19 cellular contexts compared by ENCODE assay signal in the genomic region with DNA sequence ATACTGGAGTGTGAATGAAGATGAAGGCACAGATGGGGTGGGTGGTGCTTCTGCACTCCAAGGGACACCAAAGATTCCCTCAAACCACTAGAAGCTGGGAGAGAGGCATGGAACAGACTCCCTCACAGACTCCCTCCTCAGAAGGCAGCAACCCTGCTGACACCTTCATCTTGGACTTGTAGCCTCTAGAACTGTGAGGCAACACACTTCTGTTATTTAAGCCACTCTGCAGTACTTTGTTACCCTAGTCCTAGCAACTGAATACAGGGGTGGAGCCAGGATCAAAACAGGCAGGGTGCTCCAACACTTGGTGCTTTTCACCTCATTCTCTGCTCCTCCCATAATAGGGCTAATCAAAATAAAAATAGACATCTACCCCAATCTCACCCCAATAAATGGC. TPM values are rescaled to one million over a fixed set of nuclear protein-coding genes. Genes with fewer than 3 reads are reported as not detected.
DNase-seq lines count a peak whose midpoint lies in the region; ATAC-seq, FAIRE-seq and TF ChIP-seq lines count a peak whose summit lies in the region.
"Had no signal": no experiment of that assay in that cellular context is flagged by ENCODE, and none has a peak within 500 bp of the region (broad histone marks: within the 10 kb centered on the region; RNA-seq: fewer than 3 reads in every experiment).

No MANE protein-coding gene starts in this region.

- TF ChIP-seq CTCF in cardiac muscle cell (IDR thresholded peaks at IDR 0.05; ENCODE audit: low read depth, low read length) = no peak
- no peak for TF ChIP-seq CTCF in K562 (IDR thresholded peaks at IDR 0.05 in 2 of 3, conservative IDR thresholded peaks at IDR 0.05 in 1 of 3; ENCODE audit: insufficient read depth in 2 of 3, low read depth in 1 of 3, low read length in 3 of 3)
- no peak for TF ChIP-seq CTCF in nephron (IDR thresholded peaks at IDR 0.05; ENCODE audit: unreplicated experiment in 3 of 3)

- H3K27ac ChIP-seq in cardiac muscle cell (peak overlapping the region; percentile 34), right cardiac atrium (ENCODE audit: low read length) (no peak overlapping the region), K562 (ENCODE audit: extremely low read depth, low read depth, low read length) (peak overlapping the region; percentile 57)
- H3K27ac ChIP-seq: SK-N-MC had no signal

- in situ Hi-C loops in K562 (cut with MboI) = no loop called here

- BruUV-seq in K562 (replicated peaks; lab: Mats Ljungman, UMichigan) = no TSS peak

- peaks cover 6% of the 10 kb centered on the region for H3K27me3 Mint-ChIP-seq in nephron (ENCODE audit: low read depth)

- H2AFZ ChIP-seq in K562 (ENCODE audit: low read depth, low read length) = peak overlapping the region; percentile 75

- intact Hi-C loops in right cardiac atrium (cut with DNase I) (no loop called here), K562 (cut with micrococcal nuclease) (no loop called here)

- CTCF ChIA-PET in K562 (lab: Yijun Ruan, JAX; ENCODE audit: low intra/inter-chr PET ratio) = no interaction called here

- DNase-seq in cardiac muscle cell (ENCODE audit: low read depth in 1 of 2, low spot score in 1 of 2) (no peak), right cardiac atrium (no peak), K562 (ENCODE audit: extremely low read depth in 1 of 4, low spot score in 3 of 4) (peak in 1 of 4 experiments; percentile 31), NCI-H446 (lab: John Stamatoyannopoulos, UW) (no peak)
- DNase-seq in stimulated activated naive CD4-positive, alpha-beta T cell (lab: John Stamatoyannopoulos, UW) = no peak
- DNase-seq: DND-41, HFFc6, MV-4-11, NCI-H1694 treated with DMSO at 0.1 percent for 48 hours, NCI-H2107, NCI-H510A treated with DMSO at 0.1 percent for 48 hours, NCI-H774, SHP77 had no signal

- no peaks in the 10 kb centered on the region for H3K36me3 Mint-ChIP-seq in nephron (ENCODE audit: low read depth)

- H3K9me1 ChIP-seq in K562 (ENCODE audit: control insufficient read depth, insufficient read depth, low read length) = no peaks in the 10 kb centered on the region

- H3K4me2 ChIP-seq in K562 (ENCODE audit: insufficient read depth, low read length) = peak overlapping the region; percentile 86

- H3K4me1 Mint-ChIP-seq in nephron = peaks cover 21% of the 10 kb centered on the region

- no peak for FAIRE-seq in K562 (lab: Jason Lieb, UNC)
- FAIRE-seq: A204.1, H54, HTR-8/SVneo had no signal

- H3K4me3 ChIP-seq in cardiac muscle cell (no peak overlapping the region), right cardiac atrium (ENCODE audit: low read length) (no peak overlapping the region), K562 (no peak overlapping the region)
- H3K4me3 ChIP-seq: SK-N-MC had no signal

- H3K27ac Mint-ChIP-seq in nephron = no peak overlapping the region
- H3K27ac Mint-ChIP-seq: HFFc6 had no signal

- H3K4me3 Mint-ChIP-seq in nephron = peak overlapping the region in 2 of 3 experiments; percentile 20 to 93
- H3K4me3 Mint-ChIP-seq: HFFc6 had no signal

- TF ChIP-seq RAD21 in K562 (CRISPR knock-in tag; conservative IDR thresholded peaks at IDR 0.05 in 1 of 2, IDR thresholded peaks at IDR 0.05 in 1 of 2) = no peak

- H3K9me3 Mint-ChIP-seq in nephron = no peaks in the 10 kb centered on the region

- TF ChIP-seq POLR2A in K562 (conservative IDR thresholded peaks at IDR 0.05) = no peak

- H3K36me3 ChIP-seq in cardiac muscle cell (no peaks in the 10 kb centered on the region), K562 (ENCODE audit: control insufficient read depth, insufficient read depth, low read length) (peaks cover 15% of the 10 kb centered on the region)

- H3K79me2 ChIP-seq in K562 (ENCODE audit: control insufficient read depth, insufficient read depth, low read length) = peaks cover 29% of the 10 kb centered on the region

- H3K9me3 ChIP-seq in cardiac muscle cell (ENCODE audit: low read depth) (no peaks in the 10 kb centered on the region), right cardiac atrium (ENCODE audit: control insufficient read depth, low read length) (no peaks in the 10 kb centered on the region), K562 (replicated peaks; ENCODE audit: control insufficient read depth, insufficient read depth, low read depth, low read length) (peaks cover 3% of the 10 kb centered on the region; the same call in 1 of the 2 replicates)

- peak overlapping the region in 1 of 2 experiments; percentile 34; a peak in 2 of 4 replicates for H3K9ac ChIP-seq in K562 (ENCODE audit: insufficient read depth in 1 of 2, low read depth in 2 of 2, low read length in 2 of 2)

- POLR2A ChIA-PET in K562 (lab: Yijun Ruan, JAX) = interaction anchor here (0.6 to 1.0 kb wide), 2 partner anchors 22 to 294 kb away, joined by 3 read pairs; no protein-coding TSS in a partner anchor

- H3K4me1 ChIP-seq in cardiac muscle cell (ENCODE audit: low read depth) (peaks cover 35% of the 10 kb centered on the region), right cardiac atrium (ENCODE audit: control insufficient read depth, insufficient read depth, low read length) (no peaks in the 10 kb centered on the region), K562 (replicated peaks in 1 of 2; ENCODE audit: control insufficient read depth in 2 of 2, insufficient read depth in 2 of 2, low read length in 2 of 2) (peaks cover 11 to 23% of the 10 kb centered on the region in 2 experiments; a peak in 4 of 5 replicates)

- no peak for TF ChIP-seq EP300 in K562 (IDR thresholded peaks at IDR 0.05; ENCODE audit: low read length)

- ATAC-seq in right cardiac atrium (no peak), K562 (no peak), HG03469 (IDR thresholded peaks at IDR 0.05; ENCODE audit: unreplicated experiment) (no peak)

- H3K27me3 ChIP-seq in cardiac muscle cell (no peaks in the 10 kb centered on the region), right cardiac atrium (ENCODE audit: control insufficient read depth, insufficient read depth) (no peaks in the 10 kb centered on the region), K562 (ENCODE audit: control insufficient read depth in 2 of 2, insufficient read depth in 2 of 2, low read length in 2 of 2) (no peaks in the 10 kb centered on the region)

- no peaks in the 10 kb centered on the region for H4K20me1 ChIP-seq in K562 (replicated peaks; ENCODE audit: control insufficient read depth, insufficient read depth, low read length)

RNA-seq across cellular contexts. Expression of gene GSTO1, which starts 2.3 kb away (rescaled TPM):
- total RNA-seq in cardiac muscle cell = 80.5 and 111 TPM in 2 replicates
- 245 and 260 TPM in 2 replicates for polyA plus RNA-seq in cardiac muscle cell
- 100 to 1,000 TPM; 164 to 220 (median 198) TPM for total RNA-seq in right cardiac atrium
- polyA plus RNA-seq in right cardiac atrium = 351 TPM
- 31.7 and 33.4 TPM in 2 replicates for total RNA-seq in K562 (2011; cell fraction: chromatin; rRNA removed; ENCODE audit: low replicate concordance)
- total RNA-seq in K562 (2011; cell fraction: nucleolus; rRNA removed) = 55.9 and 65.0 TPM in 2 replicates
- 52.1 and 63.5 TPM in 2 replicates for total RNA-seq in K562 (2011; cell fraction: nucleoplasm; rRNA removed)
- 221 and 225 TPM in 2 replicates for total RNA-seq in K562 (2014; rRNA removed)
- total RNA-seq in K562 (2014; rRNA removed; fragmentation: Illumina TruSeq; extraction: Trizol) = 237 and 280 TPM in 2 replicates
- 195 and 204 TPM in 2 replicates for total RNA-seq in K562 (2015; rRNA removed; fragmentation: Illumina TruSeq; extraction: Trizol)
- total RNA-seq in K562 (2021) = 252 and 275 TPM in 2 replicates
- 401 and 592 TPM in 2 replicates for polyA plus RNA-seq in K562 (2011; rRNA removed)
- 146 and 208 TPM in 2 replicates for polyA plus RNA-seq in K562 (2011; cell fraction: cytosol; rRNA removed)
- polyA plus RNA-seq in K562 (2011; cell fraction: nucleus; rRNA removed) = 83.6 and 116 TPM in 2 replicates
- 188 and 273 TPM in 2 replicates for polyA plus RNA-seq in K562 (2012)
- polyA plus RNA-seq in K562 (2014; fragmentation: Illumina TruSeq; extraction: Trizol) = 283 and 333 TPM in 2 replicates
- polyA plus RNA-seq in K562 (2014; fragmentation: Nextera tagmentation; extraction: Ambion mirVana) = 100 to 1,000 TPM; 136 to 205 TPM
- polyA plus RNA-seq in K562 (2014; rRNA removed) = 315 and 359 TPM in 2 replicates
- 170 and 176 TPM in 2 replicates for polyA minus RNA-seq in K562 (2011; rRNA and poly(A)+ RNA removed)
- polyA minus RNA-seq in K562 (2011; cell fraction: cytosol; rRNA and poly(A)+ RNA removed) = 104 and 123 TPM in 2 replicates
- 32.2 and 48.5 TPM in 2 replicates for polyA minus RNA-seq in K562 (2011; cell fraction: nucleus; rRNA and poly(A)+ RNA removed)

RNA-seq across cellular contexts. Expression of gene GSTO2, which starts 16.6 kb away (rescaled TPM):
- total RNA-seq in cardiac muscle cell (1.7 and 2.2 TPM in 2 replicates), right cardiac atrium (1 to 10 TPM in 1 of 4 donors, under 1 TPM in 3; 0.37 to 1.1 (median 0.72) TPM), K562 (2014; rRNA removed) (0.18 and 0.33 TPM in 2 replicates), K562 (2014; rRNA removed; fragmentation: Illumina TruSeq; extraction: Trizol) (0.29 and 0.45 TPM in 2 replicates), K562 (2015; rRNA removed; fragmentation: Illumina TruSeq; extraction: Trizol) (0.30 and 0.40 TPM in 2 replicates), K562 (2021) (0.96 and 1.4 TPM in 2 replicates)
- polyA plus RNA-seq in cardiac muscle cell (3.0 and 5.1 TPM in 2 replicates), right cardiac atrium (0.43 TPM), K562 (2011; rRNA removed) (0.74 and 1.8 TPM in 2 replicates), K562 (2014; fragmentation: Illumina TruSeq; extraction: Trizol) (0.40 and 0.78 TPM in 2 replicates), K562 (2014; fragmentation: Nextera tagmentation; extraction: Ambion mirVana) (1 to 10 TPM in 1 of 2 experiments, under 1 TPM in 1; 0.90 to 1.0 TPM), K562 (2014; rRNA removed) (1.1 and 1.7 TPM in 2 replicates)
- 0.79 and 1.1 TPM in 2 replicates for total RNA-seq in K562 (2011; cell fraction: chromatin; rRNA removed; ENCODE audit: low replicate concordance)
- total RNA-seq in K562 (2011; cell fraction: nucleolus; rRNA removed) = 0.79 and 1.8 TPM in 2 replicates
- 1.2 and 2.1 TPM in 2 replicates for total RNA-seq in K562 (2011; cell fraction: nucleoplasm; rRNA removed)
- polyA plus RNA-seq in K562 (2011; cell fraction: cytosol; rRNA removed) = 1.4 and 2.1 TPM in 2 replicates
- 0.86 and 0.92 TPM in 2 replicates for polyA plus RNA-seq in K562 (2011; cell fraction: nucleus; rRNA removed)
- polyA plus RNA-seq in K562 (2012) = 0.65 and 0.80 TPM in 2 replicates
- 0.27 and 0.67 TPM in 2 replicates for polyA minus RNA-seq in K562 (2011; rRNA and poly(A)+ RNA removed)
- polyA minus RNA-seq in K562 (2011; cell fraction: cytosol; rRNA and poly(A)+ RNA removed) = 0.57 and 0.82 TPM in 2 replicates
- polyA minus RNA-seq in K562 (2011; cell fraction: nucleus; rRNA and poly(A)+ RNA removed) = 0.78 and 1.8 TPM in 2 replicates

RNA-seq across cellular contexts. Expression of gene CFAP43, which starts 20.2 kb away (rescaled TPM):
- 0.36 and 2.0 TPM in 2 replicates for total RNA-seq in cardiac muscle cell
- polyA plus RNA-seq in cardiac muscle cell = 0.67 and 1.9 TPM in 2 replicates
- under 1 TPM; 0.09 to 0.35 (median 0.22) TPM for total RNA-seq in right cardiac atrium
- polyA plus RNA-seq in right cardiac atrium = 0.18 TPM
- total RNA-seq in K562 (2011; cell fraction: chromatin; rRNA removed; ENCODE audit: low replicate concordance) = 0.32 and 0.49 TPM in 2 replicates
- 0.17 TPM in 1 of 2 replicates, not detected in the other for total RNA-seq in K562 (2011; cell fraction: nucleolus; rRNA removed)
- 0.51 and 0.99 TPM in 2 replicates for total RNA-seq in K562 (2011; cell fraction: nucleoplasm; rRNA removed)
- total RNA-seq in K562 (2014; rRNA removed) = 0.09 and 0.20 TPM in 2 replicates
- total RNA-seq in K562 (2014; rRNA removed; fragmentation: Illumina TruSeq; extraction: Trizol) = 0.10 and 0.11 TPM in 2 replicates
- 0.11 and 0.15 TPM in 2 replicates for total RNA-seq in K562 (2015; rRNA removed; fragmentation: Illumina TruSeq; extraction: Trizol)
- 0.16 and 0.20 TPM in 2 replicates for total RNA-seq in K562 (2021)
- 0.43 and 0.86 TPM in 2 replicates for polyA plus RNA-seq in K562 (2011; rRNA removed)
- polyA plus RNA-seq in K562 (2011; cell fraction: cytosol; rRNA removed) = 0.27 and 0.31 TPM in 2 replicates
- polyA plus RNA-seq in K562 (2011; cell fraction: nucleus; rRNA removed) = 0.83 and 1.0 TPM in 2 replicates
- polyA plus RNA-seq in K562 (2012) = 0.10 and 0.17 TPM in 2 replicates
- polyA plus RNA-seq in K562 (2014; fragmentation: Illumina TruSeq; extraction: Trizol) = 0.09 TPM in 1 of 2 replicates, not detected in the other
- polyA plus RNA-seq in K562 (2014; fragmentation: Nextera tagmentation; extraction: Ambion mirVana) = under 1 TPM in 1 of 2 experiments, not detected in 1; 0.07 TPM
- polyA plus RNA-seq in K562 (2014; rRNA removed) = 0.04 and 0.54 TPM in 2 replicates
- 0.87 and 1.1 TPM in 2 replicates for polyA minus RNA-seq in K562 (2011; rRNA and poly(A)+ RNA removed)
- not detected in 2 replicates for polyA minus RNA-seq in K562 (2011; cell fraction: cytosol; rRNA and poly(A)+ RNA removed)
- polyA minus RNA-seq in K562 (2011; cell fraction: nucleus; rRNA and poly(A)+ RNA removed) = 0.27 and 0.44 TPM in 2 replicates
